18 cellular contexts compared by ENCODE assay signal in the genomic region with DNA sequence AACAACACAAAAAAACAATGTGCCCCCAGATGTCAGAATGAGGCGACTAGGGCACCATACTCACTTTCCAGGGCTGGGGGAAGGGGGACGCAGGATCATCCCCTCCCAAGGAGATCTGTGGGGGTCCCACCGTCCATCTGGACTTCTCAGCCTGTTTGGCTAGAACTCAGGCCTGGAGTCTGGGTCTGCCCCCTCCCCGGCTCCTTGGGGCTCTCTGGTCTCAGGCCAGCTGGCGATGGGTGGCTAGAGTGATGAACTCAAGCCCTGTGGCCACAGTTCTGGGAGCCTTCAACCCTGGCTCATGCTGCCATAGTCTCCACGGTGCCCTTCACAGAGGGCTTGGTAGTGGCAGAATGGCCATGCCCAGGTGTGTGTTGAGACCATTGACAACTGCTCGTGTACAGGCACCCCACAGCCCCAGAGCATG. TPM values are rescaled to one million over a fixed set of nuclear protein-coding genes. Genes with fewer than 3 reads are reported as not detected.
DNase-seq lines count a peak whose midpoint lies in the region; ATAC-seq and TF ChIP-seq lines count a peak whose summit lies in the region.
"Had no signal": no experiment of that assay in that cellular context is flagged by ENCODE, and none has a peak within 500 bp of the region (broad histone marks: within the 10 kb centered on the region; RNA-seq: fewer than 3 reads in every experiment).

No MANE protein-coding gene starts in this region.

- intact Hi-C loops in dorsolateral prefrontal cortex (cut with DNase I), result no loop called here

- no peaks in the 10 kb centered on the region for H3K27me3 ChIP-seq in dorsolateral prefrontal cortex
- H3K27me3 ChIP-seq: ovary, upper lobe of right lung had no signal

- no peak overlapping the region for H3K4me3 ChIP-seq in dorsolateral prefrontal cortex
- H3K4me3 ChIP-seq: mucosa of descending colon, ovary, smooth muscle cell, upper lobe of right lung had no signal

- ATAC-seq in left lobe of liver, result no peak
- no peak for ATAC-seq in HG02884 (IDR thresholded peaks at IDR 0.05; ENCODE audit: unreplicated experiment)
- ATAC-seq: left colon, mucosa of descending colon, upper lobe of right lung had no signal

- H3K27ac ChIP-seq in dorsolateral prefrontal cortex, result peak overlapping the region in 58 of 59 donors; percentile 23 to 89 (median 77)
- H3K27ac ChIP-seq in temporal lobe (ENCODE audit: low read depth, low read length), result peak overlapping the region; percentile 10
- H3K27ac ChIP-seq: upper lobe of right lung had no signal

- peak; percentile 34 for DNase-seq in activated CD8-positive, alpha-beta memory T cell treated with anti-CD3 and anti-CD28 coated beads, Interleukin-2, amount 50 U/mL, for 48 hours
- no peak for DNase-seq in activated CD8-positive, alpha-beta memory T cell treated with anti-CD3 and anti-CD28 coated beads for 24 hours
- DNase-seq in dorsolateral prefrontal cortex (peak in 2 of 10 donors; percentile 26 to 41), left lobe of liver (ENCODE audit: low spot score) (peak; percentile 42), dedifferentiated amniotic fluid mesenchymal stem cell (ENCODE audit: extremely low spot score) (no peak)
- no peak for DNase-seq in activated CD4-positive, alpha-beta T cell treated with anti-CD3 and anti-CD28 coated beads for 4 hours
- DNase-seq: activated CD4-positive, alpha-beta T cell treated with anti-CD3 and anti-CD28 coated beads, Interleukin-2, amount 10 ng/mL, durations not matched to agents 7 days and 5 days; amniotic stem cell; mucosa of descending colon; NCI-H2227 treated with DMSO at 0.1 percent for 48 hours; upper lobe of right lung had no signal

- no peak for TF ChIP-seq CTCF in dorsolateral prefrontal cortex (IDR thresholded peaks at IDR 0.05 in 54 of 56, conservative IDR thresholded peaks at IDR 0.05 in 2 of 56; ENCODE audit: low read depth in 1 of 56, partially characterized antibody in 56 of 56)

RNA-seq across cellular contexts. Expression of gene ZBTB47, which starts 13.6 kb away (rescaled TPM):
- total RNA-seq in dorsolateral prefrontal cortex (100 to 1,000 TPM in 3 of 120 experiments, 10 to 100 TPM in 117; 45.2 to 122 (median 62.1) TPM), left lobe of liver (5.0 TPM), temporal lobe (14.0 TPM)

RNA-seq across cellular contexts. Expression of gene KLHL40, which starts 18.2 kb away (rescaled TPM):
- total RNA-seq in dorsolateral prefrontal cortex (under 1 TPM in 16 of 120 experiments, not detected in 104; 0.16 to 0.51 (median 0.24) TPM), left lobe of liver (not detected), temporal lobe (not detected)
- total RNA-seq: activated CD4-positive, alpha-beta T cell treated with anti-CD3 and anti-CD28 coated beads, Interleukin-2, amount 10 ng/mL, durations not matched to agents 7 days and 5 days; HT1080; left colon; mucosa of descending colon; ovary; smooth muscle cell; upper lobe of right lung had no signal

RNA-seq across cellular contexts. Expression of gene HHATL, which starts 35.5 kb away (rescaled TPM):
- total RNA-seq in dorsolateral prefrontal cortex (100 to 1,000 TPM in 90 of 120 experiments, 10 to 100 TPM in 30; 39.4 to 400 (median 145) TPM), left lobe of liver (0.40 TPM), temporal lobe (not detected)
- total RNA-seq: activated CD4-positive, alpha-beta T cell treated with anti-CD3 and anti-CD28 coated beads, Interleukin-2, amount 10 ng/mL, durations not matched to agents 7 days and 5 days; cerebellum; HT1080; smooth muscle cell; upper lobe of right lung had no signal

Comparison
In these comparisons a context has a peak if more than half of its experiments do, and no peak if none do; other contexts are left out.
1. DNase-seq: peak in activated CD8-positive, alpha-beta memory T cell treated with anti-CD3 and anti-CD28 coated beads, Interleukin-2, amount 50 U/mL, for 48 hours (single experiment) and left lobe of liver (single experiment); none in activated CD8-positive, alpha-beta memory T cell treated with anti-CD3 and anti-CD28 coated beads for 24 hours (single experiment), dedifferentiated amniotic fluid mesenchymal stem cell (single experiment) and activated CD4-positive, alpha-beta T cell treated with anti-CD3 and anti-CD28 coated beads for 4 hours (0 of 2).
2. RNA of gene HHATL, which starts 35.5 kb away (total RNA-seq): 39.4 to 400 TPM in dorsolateral prefrontal cortex; 0.40 TPM in left lobe of liver (single experiment) and not detected in temporal lobe (single experiment); every median in the first group is over 10 times any median in the second.